Comparison of ENCODE assay signal across 23 cellular contexts in the genomic region with DNA sequence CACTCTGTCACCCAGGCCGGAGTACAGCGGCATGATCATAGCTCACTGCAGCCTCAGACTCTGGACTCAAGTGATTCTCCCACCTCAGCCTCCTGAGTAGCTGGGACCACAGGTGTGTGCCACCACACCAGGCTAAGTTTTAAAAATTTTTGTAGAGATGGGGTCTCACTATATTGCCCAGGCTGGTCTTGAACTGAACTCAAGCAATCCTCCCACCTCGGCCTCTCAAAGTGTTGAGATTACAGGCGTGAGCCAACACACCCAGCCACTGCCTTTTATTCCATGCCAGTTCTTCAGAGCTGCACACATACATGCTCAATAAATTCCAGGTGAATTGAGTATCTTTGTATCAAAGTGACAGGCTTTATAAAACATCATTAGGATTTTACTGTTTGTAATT.
"Had no signal": no experiment of that assay in that cellular context is flagged by ENCODE, and none has a peak within 500 bp of the region (broad histone marks: within the 10 kb centered on the region; RNA-seq: fewer than 3 reads in every experiment).

No MANE protein-coding gene starts in this region.

- H3K9me3 Mint-ChIP-seq: stimulated activated memory B cell treated with anti-CD40 and anti-IgM and Interleukin-4, amounts not matched to agents 10 μg/mL and 1 μg/mL and 100 μg/mL, for 72 hours had no signal

- DNase-seq: effector CD4-positive, alpha-beta T cell; foreskin melanocyte; head of caudate nucleus; hippocampal formation; left colon; left ventricle myocardium superior; mesenchymal stem cell; midbrain; nephron progenitor cell; psoas muscle; retina; spleen; stimulated activated CD4-positive, alpha-beta T cell treated with anti-CD3 and anti-CD28 coated beads, Interleukin-15, amount 100 ng/mL, for 24 hours; stimulated activated CD4-positive, alpha-beta T cell treated with anti-CD3 and anti-CD28 coated beads, Interleukin-1b, Interleukin-23, amount 100 ng/mL, for 48 hours; stimulated activated CD4-positive, alpha-beta T cell treated with anti-CD3 and anti-CD28 coated beads, Interleukin-4, amount 100 ng/mL, for 24 hours; stomach; substantia nigra; transverse colon had no signal

- H3K27me3 ChIP-seq: spleen, stomach, transverse colon had no signal

- H3K27me3 Mint-ChIP-seq: stimulated activated memory B cell treated with anti-CD40 and anti-IgM and Interleukin-4, amounts not matched to agents 10 μg/mL and 1 μg/mL and 100 μg/mL, for 72 hours had no signal

- H3K27ac Mint-ChIP-seq: nephron progenitor cell had no signal

- H3K27ac ChIP-seq: coronary artery, psoas muscle had no signal

- H3K9me3 ChIP-seq: psoas muscle, spleen, stomach, thoracic aorta, transverse colon had no signal

- H3K4me3 ChIP-seq: coronary artery, lung, psoas muscle, spleen, stomach, thoracic aorta, transverse colon had no signal

- ATAC-seq: left colon; left ventricle myocardium superior; psoas muscle; sciatic nerve; stimulated activated memory B cell treated with anti-CD40 and anti-IgM and Interleukin-4, amounts not matched to agents 10 μg/mL and 1 μg/mL and 100 μg/mL, for 72 hours had no signal

- H3K4me3 Mint-ChIP-seq: nephron progenitor cell; stimulated activated memory B cell treated with anti-CD40 and anti-IgM and Interleukin-4, amounts not matched to agents 10 μg/mL and 1 μg/mL and 100 μg/mL, for 72 hours had no signal
